11 cellular contexts compared by ENCODE assay signal in genomic region chr12:120388711-120389431, GRCh38. TPM values are rescaled to one million over a fixed set of nuclear protein-coding genes. Genes with fewer than 3 reads are reported as not detected.
DNase-seq lines count a peak whose midpoint lies in the region; TF ChIP-seq lines count a peak whose summit lies in the region.
"Had no signal": no experiment of that assay in that cellular context is flagged by ENCODE, and none has a peak within 500 bp of the region (broad histone marks: within the 10 kb centered on the region; RNA-seq: fewer than 3 reads in every experiment).

No MANE protein-coding gene starts in this region.

- H3K36me3 Mint-ChIP-seq in MCF 10A (ENCODE audit: insufficient read depth, unreplicated experiment) (no peaks in the 10 kb centered on the region), type B pancreatic cell (no peaks in the 10 kb centered on the region)

- no TSS peak for BruUV-seq in MCF 10A (replicated peaks; lab: Mats Ljungman, UMichigan)

- DNase-seq in breast epithelium (ENCODE audit: low spot score in 2 of 2): no peak
- DNase-seq in MCF 10A (ENCODE audit: unreplicated experiment): no peak
- peak; percentile 96 for DNase-seq in NT2/D1 (ENCODE audit: low read depth, low spot score)
- DNase-seq in type B pancreatic cell (ENCODE audit: extremely low spot score, unreplicated experiment): no peak
- DNase-seq in glomerular visceral epithelial cell (ENCODE audit: extremely low spot score): no peak
- no peak for DNase-seq in uterus
- DNase-seq in GM13977 (ENCODE audit: low spot score): no peak
- DNase-seq: hippocampal formation had no signal

- H3K27me3 Mint-ChIP-seq in MCF 10A (ENCODE audit: insufficient read depth, unreplicated experiment) (peaks cover 33% of the 10 kb centered on the region), type B pancreatic cell (no peaks in the 10 kb centered on the region)

- in situ Hi-C loops in GM13977 (cut with MboI; ENCODE audit: low pct_unique_long_range_greater_than_20kb, low sequenced_read_pairs, unreplicated experiment): no loop called here

- H3K36me3 ChIP-seq in breast epithelium (no peaks in the 10 kb centered on the region), NT2/D1 (ENCODE audit: insufficient read depth, insufficient read length, low read length) (no peaks in the 10 kb centered on the region), uterus (no peaks in the 10 kb centered on the region)

- intact Hi-C loops in breast epithelium (cut with DNase I; ENCODE audit: low total_unique reads) (no loop called here), MCF 10A (cut with micrococcal nuclease) (no loop called here), uterus (cut with DNase I; ENCODE audit: low total_unique reads) (no loop called here)

- H3K27ac Mint-ChIP-seq in MCF 10A (ENCODE audit: low read depth, unreplicated experiment) (no peak overlapping the region), type B pancreatic cell (peak overlapping the region; percentile 62)

- H3K4me1 Mint-ChIP-seq in MCF 10A (ENCODE audit: insufficient read depth, unreplicated experiment) (no peaks in the 10 kb centered on the region), type B pancreatic cell (ENCODE audit: unreplicated experiment) (peaks cover 7% of the 10 kb centered on the region)

- peaks cover 4% of the 10 kb centered on the region in 2 donors for H3K4me1 ChIP-seq in breast epithelium
- peaks cover 10% of the 10 kb centered on the region for H3K4me1 ChIP-seq in NT2/D1 (ENCODE audit: insufficient read depth, insufficient read length)
- no peaks in the 10 kb centered on the region for H3K4me1 ChIP-seq in uterus

- H3K9me3 Mint-ChIP-seq in MCF 10A (ENCODE audit: unreplicated experiment) (no peaks in the 10 kb centered on the region), type B pancreatic cell (no peaks in the 10 kb centered on the region)

- H3K9ac ChIP-seq in NT2/D1 (ENCODE audit: insufficient read length, low read depth): peak overlapping the region; percentile 21

- H3K4me3 Mint-ChIP-seq in MCF 10A (ENCODE audit: unreplicated experiment): no peak overlapping the region
- peak overlapping the region; percentile 80 for H3K4me3 Mint-ChIP-seq in type B pancreatic cell

- no peaks in the 10 kb centered on the region for H3K9me3 ChIP-seq in breast epithelium
- H3K9me3 ChIP-seq in NT2/D1 (ENCODE audit: insufficient read depth, low read length): no peaks in the 10 kb centered on the region
- no peaks in the 10 kb centered on the region for H3K9me3 ChIP-seq in iPS-18c (ENCODE audit: control insufficient read depth, insufficient read depth, low read length)
- no peaks in the 10 kb centered on the region for H3K9me3 ChIP-seq in uterus

- H3K4me3 ChIP-seq in breast epithelium (peak overlapping the region in 2 of 3 donors; percentile 24 to 51), NT2/D1 (ENCODE audit: insufficient read length, low read depth) (peak overlapping the region; percentile 17), iPS-18c (ENCODE audit: insufficient read depth, low read depth, low read length) (peak overlapping the region; percentile 26; the same call in 1 of the 2 replicates), uterus (no peak overlapping the region)

- TF ChIP-seq CTCF in breast epithelium (IDR thresholded peaks at IDR 0.05) (no peak), MCF 10A (IDR thresholded peaks at IDR 0.05; ENCODE audit: unreplicated experiment) (no peak), type B pancreatic cell (conservative IDR thresholded peaks at IDR 0.05) (no peak), uterus (IDR thresholded peaks at IDR 0.05) (no peak), GM13977 (IDR thresholded peaks at IDR 0.05; ENCODE audit: extremely low read depth, insufficient read depth, missing control alignments) (no peak)

- CTCF ChIA-PET in MCF 10A (lab: Yijun Ruan, JAX): interaction anchor here (0.6 kb wide), 1 partner anchor 40 kb away, joined by 3 read pairs; no protein-coding TSS in a partner anchor

- no peak for TF ChIP-seq POLR2A in breast epithelium (IDR thresholded peaks at IDR 0.05)
- no peak for TF ChIP-seq POLR2A in uterus (IDR thresholded peaks at IDR 0.05)

- H3K27ac ChIP-seq in breast epithelium: no peak overlapping the region
- H3K27ac ChIP-seq in uterus: no peak overlapping the region

- H3K27me3 ChIP-seq in breast epithelium: no peaks in the 10 kb centered on the region
- no peaks in the 10 kb centered on the region for H3K27me3 ChIP-seq in NT2/D1 (ENCODE audit: insufficient read depth, insufficient read length)
- H3K27me3 ChIP-seq in uterus: no peaks in the 10 kb centered on the region

- POLR2A ChIA-PET in MCF 10A (lab: Yijun Ruan, JAX): no interaction called here

RNA-seq across cellular contexts. Expression of gene MSI1, which starts 19.9 kb away (rescaled TPM):
- total RNA-seq in breast epithelium (1 to 10 TPM in 1 of 3 donors, under 1 TPM in 1, not detected in 1; 0.59 to 2.0 TPM), MCF 10A (2022) (not detected in 2 replicates), type B pancreatic cell (ENCODE audit: low replicate concordance) (22.0 and 71.7 TPM in 2 replicates), uterus (10 to 100 TPM in 1 of 4 donors, 1 to 10 TPM in 1, under 1 TPM in 1, not detected in 1; 0.29 to 12.0 (median 2.9) TPM)
- total RNA-seq: dermis microvascular lymphatic vessel endothelial cell, OCI-LY7 had no signal

RNA-seq across cellular contexts. Expression of gene COX6A1, which starts 49.0 kb away (rescaled TPM):
- total RNA-seq in breast epithelium (100 to 1,000 TPM; 464 to 649 (median 599) TPM), MCF 10A (2022) (475 and 518 TPM in 2 replicates), type B pancreatic cell (ENCODE audit: low replicate concordance) (400 and 501 TPM in 2 replicates), uterus (100 to 1,000 TPM; 196 to 524 (median 201) TPM)

RNA-seq across cellular contexts. Expression of gene TRIAP1, which starts 57.3 kb away (rescaled TPM):
- 10 to 100 TPM; 10.2 to 21.3 (median 13.0) TPM for total RNA-seq in breast epithelium
- total RNA-seq in MCF 10A (2022): 48.4 and 50.2 TPM in 2 replicates
- total RNA-seq in type B pancreatic cell (ENCODE audit: low replicate concordance): 46.6 and 65.2 TPM in 2 replicates
- 10 to 100 TPM in 2 of 4 donors, 1 to 10 TPM in 2; 1.2 to 16.8 (median 8.0) TPM for total RNA-seq in uterus

RNA-seq across cellular contexts. Expression of gene GATC, which starts 57.4 kb away (rescaled TPM):
- total RNA-seq in breast epithelium: 10 to 100 TPM; 26.5 to 35.8 (median 32.5) TPM
- 29.7 and 32.1 TPM in 2 replicates for total RNA-seq in MCF 10A (2022)
- 27.7 and 33.9 TPM in 2 replicates for total RNA-seq in type B pancreatic cell (ENCODE audit: low replicate concordance)
- 10 to 100 TPM; 11.8 to 31.9 (median 18.3) TPM for total RNA-seq in uterus

Comparison
In these comparisons a context has a peak if more than half of its experiments do, and no peak if none do; other contexts are left out.
1. H3K4me3 ChIP-seq: peak in breast epithelium (2 of 3), NT2/D1 (single experiment) and iPS-18c (single experiment); none in uterus (0 of 2).